ENCODE assay signal across 21 cellular contexts in the genomic region with DNA sequence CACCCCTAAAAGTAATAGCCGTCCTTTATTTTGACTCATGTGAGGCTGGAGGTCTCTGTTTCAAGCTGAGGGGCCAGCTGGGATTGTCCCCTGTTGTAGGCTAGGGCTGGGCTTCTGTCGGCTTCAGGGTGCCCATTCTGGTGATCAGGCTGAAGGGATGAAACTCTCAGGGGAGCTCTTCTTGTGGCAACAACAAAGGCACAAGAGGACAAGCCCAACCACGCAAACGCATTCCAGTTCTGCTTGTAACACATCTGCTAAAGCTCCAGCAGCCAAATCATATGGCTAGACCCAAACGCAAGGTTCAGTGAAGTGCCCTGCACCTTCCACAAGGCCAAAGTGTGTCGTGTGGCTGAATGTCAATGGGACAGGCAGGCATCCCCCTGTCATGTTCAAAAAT.
DNase-seq lines count a peak whose midpoint lies in the region; ATAC-seq and TF ChIP-seq lines count a peak whose summit lies in the region.
"Had no signal": no experiment of that assay in that cellular context is flagged by ENCODE, and none has a peak within 500 bp of the region (broad histone marks: within the 10 kb centered on the region; RNA-seq: fewer than 3 reads in every experiment).

No MANE protein-coding gene starts in this region.

- H3K27ac Mint-ChIP-seq in GM23338: no peak overlapping the region
- no peak overlapping the region for H3K27ac Mint-ChIP-seq in immature natural killer cell
- H3K27ac Mint-ChIP-seq: CD4-positive, alpha-beta T cell; H9 had no signal

- no peak overlapping the region for H3K27ac ChIP-seq in GM23338 (ENCODE audit: low read depth)
- H3K27ac ChIP-seq in brain microvascular endothelial cell: no peak overlapping the region
- no peak overlapping the region for H3K27ac ChIP-seq in caudate nucleus (ENCODE audit: low read depth, low read length)
- H3K27ac ChIP-seq: BLaER1, SJSA1 had no signal

- H3K27me3 ChIP-seq in GM23338 (ENCODE audit: insufficient read depth): no peaks in the 10 kb centered on the region
- no peaks in the 10 kb centered on the region for H3K27me3 ChIP-seq in brain microvascular endothelial cell (replicated peaks)
- H3K27me3 ChIP-seq: BLaER1, SJSA1 had no signal

- 0 out of 2 replicates have a peak, but pooled peaks cover 2% of the 10 kb centered on the region for H3K9me2 ChIP-seq in GM23338 (ENCODE audit: insufficient read depth)

- no peaks in the 10 kb centered on the region for H3K4me1 ChIP-seq in GM23338 (ENCODE audit: insufficient read depth)
- H3K4me1 ChIP-seq: BLaER1, Caco-2, SJSA1 had no signal

- H2AFZ ChIP-seq in GM23338: no peak overlapping the region

- DNase-seq in AG10803 (ENCODE audit: low read depth) (peak; percentile 12), GM23338 (ENCODE audit: low spot score) (peak; percentile 29), brain microvascular endothelial cell (peak; percentile 5), myocyte (ENCODE audit: low read depth) (peak; percentile 24), caudate nucleus (lab: John Stamatoyannopoulos, UW) (no peak), immature natural killer cell (no peak)
- DNase-seq: Caco-2; CD4-positive, alpha-beta T cell; DMS79; H9; KG1; NCI-H1092 treated with DMSO at 0.1 percent for 48 hours; NCI-H1436 treated with DMSO at 0.1 percent for 48 hours; NCI-H1930; NCI-H226; NCI-H510A treated with DMSO at 0.1 percent for 48 hours; NCI-H82 had no signal

- H3K4me1 Mint-ChIP-seq in GM23338: no peaks in the 10 kb centered on the region
- no peaks in the 10 kb centered on the region for H3K4me1 Mint-ChIP-seq in immature natural killer cell
- H3K4me1 Mint-ChIP-seq: H9 had no signal

- no peaks in the 10 kb centered on the region for H4K20me1 ChIP-seq in GM23338 (replicated peaks; ENCODE audit: insufficient read depth)
- H4K20me1 ChIP-seq: BLaER1 had no signal

- H3F3A ChIP-seq in GM23338 (replicated peaks; ENCODE audit: low read depth): no peaks in the 10 kb centered on the region

- H3K9me3 Mint-ChIP-seq in GM23338 (no peaks in the 10 kb centered on the region), immature natural killer cell (peaks cover 0 to 10% (median 4%) of the 10 kb centered on the region in 6 donors)
- H3K9me3 Mint-ChIP-seq: H9 had no signal

- H3K4me3 ChIP-seq in AG10803 (ENCODE audit: low read length): no peak overlapping the region
- H3K4me3 ChIP-seq in GM23338: no peak overlapping the region
- H3K4me3 ChIP-seq in brain microvascular endothelial cell (ENCODE audit: low read depth, low read length): no peak overlapping the region
- H3K4me3 ChIP-seq: BLaER1, SJSA1 had no signal

- ATAC-seq in GM23338: peak; percentile 47; the same call in 2 of the 3 replicates
- no peak for ATAC-seq in HG03342 (IDR thresholded peaks at IDR 0.05; ENCODE audit: unreplicated experiment)
- ATAC-seq: Right ventricle myocardium inferior had no signal

- H3K36me3 Mint-ChIP-seq in GM23338 (ENCODE audit: low read depth) (no peaks in the 10 kb centered on the region), immature natural killer cell (peaks cover 0 to 3% (median 0%) of the 10 kb centered on the region in 3 donors)

- no peak overlapping the region for H3K4me2 ChIP-seq in GM23338
- H3K4me2 ChIP-seq: BLaER1 had no signal

- in situ Hi-C loops in brain microvascular endothelial cell (cut with HindIII; ENCODE audit: low pct_ligation_motif_present, low sequenced_read_pairs): no loop called here

- no peak for TF ChIP-seq CTCF in AG10803 (conservative IDR thresholded peaks at IDR 0.05; ENCODE audit: low read length)
- TF ChIP-seq CTCF in GM23338 (conservative IDR thresholded peaks at IDR 0.05; ENCODE audit: low read depth in 2 of 2): no peak
- TF ChIP-seq CTCF in brain microvascular endothelial cell (IDR thresholded peaks at IDR 0.05; ENCODE audit: low read depth, low read length, missing control alignments): no peak

- H3K27me3 Mint-ChIP-seq in GM23338 (ENCODE audit: insufficient read depth, low read depth, poor library complexity): no peaks in the 10 kb centered on the region
- peaks cover 0 to 3% (median 2%) of the 10 kb centered on the region in 3 donors for H3K27me3 Mint-ChIP-seq in immature natural killer cell (ENCODE audit: low read depth in 3 of 3)
- H3K27me3 Mint-ChIP-seq: CD4-positive, alpha-beta T cell had no signal

- no peaks in the 10 kb centered on the region for H3K79me2 ChIP-seq in GM23338 (replicated peaks; ENCODE audit: insufficient read depth)

- no peak overlapping the region for H3K4me3 Mint-ChIP-seq in GM23338
- H3K4me3 Mint-ChIP-seq in immature natural killer cell: no peak overlapping the region
- H3K4me3 Mint-ChIP-seq: CD4-positive, alpha-beta T cell had no signal

- H3K36me3 ChIP-seq in GM23338 (ENCODE audit: insufficient read depth) (no peaks in the 10 kb centered on the region), brain microvascular endothelial cell (replicated peaks) (no peaks in the 10 kb centered on the region)
- H3K36me3 ChIP-seq: BLaER1, SJSA1 had no signal

TF ChIP-seq in GM23338, 12 proteins besides CTCF, POLR2A, EP300 and RAD21 (continues in another document):
- no peak for TF ChIP-seq NANOG (IDR thresholded peaks at IDR 0.05; ENCODE audit: borderline replicate concordance)
- no peak for TF ChIP-seq ZNF114 (CRISPR knock-in tag; IDR thresholded peaks at IDR 0.05)
- no peak for TF ChIP-seq CREB1 (CRISPR knock-in tag; IDR thresholded peaks at IDR 0.05; ENCODE audit: low read depth)
- no peak for TF ChIP-seq EZH2phosphoT487 (IDR thresholded peaks at IDR 0.05; ENCODE audit: unreplicated experiment)
- TF ChIP-seq, protein P1, sequence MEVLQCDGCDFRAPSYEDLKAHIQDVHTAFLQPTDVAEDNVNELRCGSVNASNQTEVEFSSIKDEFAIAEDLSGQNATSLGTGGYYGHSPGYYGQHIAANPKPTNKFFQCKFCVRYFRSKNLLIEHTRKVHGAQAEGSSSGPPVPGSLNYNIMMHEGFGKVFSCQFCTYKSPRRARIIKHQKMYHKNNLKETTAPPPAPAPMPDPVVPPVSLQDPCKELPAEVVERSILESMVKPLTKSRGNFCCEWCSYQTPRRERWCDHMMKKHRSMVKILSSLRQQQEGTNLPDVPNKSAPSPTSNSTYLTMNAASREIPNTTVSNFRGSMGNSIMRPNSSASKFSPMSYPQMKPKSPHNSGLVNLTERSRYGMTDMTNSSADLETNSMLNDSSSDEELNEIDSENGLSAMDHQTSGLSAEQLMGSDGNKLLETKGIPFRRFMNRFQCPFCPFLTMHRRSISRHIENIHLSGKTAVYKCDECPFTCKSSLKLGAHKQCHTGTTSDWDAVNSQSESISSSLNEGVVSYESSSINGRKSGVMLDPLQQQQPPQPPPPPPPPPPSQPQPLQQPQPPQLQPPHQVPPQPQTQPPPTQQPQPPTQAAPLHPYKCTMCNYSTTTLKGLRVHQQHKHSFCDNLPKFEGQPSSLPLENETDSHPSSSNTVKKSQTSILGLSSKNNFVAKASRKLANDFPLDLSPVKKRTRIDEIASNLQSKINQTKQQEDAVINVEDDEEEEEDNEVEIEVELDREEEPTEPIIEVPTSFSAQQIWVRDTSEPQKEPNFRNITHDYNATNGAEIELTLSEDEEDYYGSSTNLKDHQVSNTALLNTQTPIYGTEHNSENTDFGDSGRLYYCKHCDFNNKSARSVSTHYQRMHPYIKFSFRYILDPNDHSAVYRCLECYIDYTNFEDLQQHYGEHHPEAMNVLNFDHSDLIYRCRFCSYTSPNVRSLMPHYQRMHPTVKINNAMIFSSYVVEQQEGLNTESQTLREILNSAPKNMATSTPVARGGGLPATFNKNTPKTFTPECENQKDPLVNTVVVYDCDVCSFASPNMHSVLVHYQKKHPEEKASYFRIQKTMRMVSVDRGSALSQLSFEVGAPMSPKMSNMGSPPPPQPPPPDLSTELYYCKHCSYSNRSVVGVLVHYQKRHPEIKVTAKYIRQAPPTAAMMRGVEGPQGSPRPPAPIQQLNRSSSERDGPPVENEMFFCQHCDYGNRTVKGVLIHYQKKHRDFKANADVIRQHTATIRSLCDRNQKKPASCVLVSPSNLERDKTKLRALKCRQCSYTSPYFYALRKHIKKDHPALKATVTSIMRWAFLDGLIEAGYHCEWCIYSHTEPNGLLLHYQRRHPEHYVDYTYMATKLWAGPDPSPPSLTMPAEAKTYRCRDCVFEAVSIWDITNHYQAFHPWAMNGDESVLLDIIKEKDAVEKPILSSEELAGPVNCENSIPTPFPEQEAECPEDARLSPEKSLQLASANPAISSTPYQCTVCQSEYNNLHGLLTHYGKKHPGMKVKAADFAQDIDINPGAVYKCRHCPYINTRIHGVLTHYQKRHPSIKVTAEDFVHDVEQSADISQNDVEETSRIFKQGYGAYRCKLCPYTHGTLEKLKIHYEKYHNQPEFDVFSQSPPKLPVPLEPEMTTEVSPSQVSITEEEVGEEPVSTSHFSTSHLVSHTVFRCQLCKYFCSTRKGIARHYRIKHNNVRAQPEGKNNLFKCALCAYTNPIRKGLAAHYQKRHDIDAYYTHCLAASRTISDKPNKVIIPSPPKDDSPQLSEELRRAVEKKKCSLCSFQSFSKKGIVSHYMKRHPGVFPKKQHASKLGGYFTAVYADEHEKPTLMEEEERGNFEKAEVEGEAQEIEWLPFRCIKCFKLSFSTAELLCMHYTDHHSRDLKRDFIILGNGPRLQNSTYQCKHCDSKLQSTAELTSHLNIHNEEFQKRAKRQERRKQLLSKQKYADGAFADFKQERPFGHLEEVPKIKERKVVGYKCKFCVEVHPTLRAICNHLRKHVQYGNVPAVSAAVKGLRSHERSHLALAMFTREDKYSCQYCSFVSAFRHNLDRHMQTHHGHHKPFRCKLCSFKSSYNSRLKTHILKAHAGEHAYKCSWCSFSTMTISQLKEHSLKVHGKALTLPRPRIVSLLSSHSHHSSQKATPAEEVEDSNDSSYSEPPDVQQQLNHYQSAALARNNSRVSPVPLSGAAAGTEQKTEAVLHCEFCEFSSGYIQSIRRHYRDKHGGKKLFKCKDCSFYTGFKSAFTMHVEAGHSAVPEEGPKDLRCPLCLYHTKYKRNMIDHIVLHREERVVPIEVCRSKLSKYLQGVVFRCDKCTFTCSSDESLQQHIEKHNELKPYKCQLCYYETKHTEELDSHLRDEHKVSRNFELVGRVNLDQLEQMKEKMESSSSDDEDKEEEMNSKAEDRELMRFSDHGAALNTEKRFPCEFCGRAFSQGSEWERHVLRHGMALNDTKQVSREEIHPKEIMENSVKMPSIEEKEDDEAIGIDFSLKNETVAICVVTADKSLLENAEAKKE (CRISPR knock-in tag; IDR thresholded peaks at IDR 0.05): no peak
- no peak for TF ChIP-seq POLR2AphosphoS5 (IDR thresholded peaks at IDR 0.05; ENCODE audit: low read depth)
- TF ChIP-seq STAT1 (IDR thresholded peaks at IDR 0.05; ENCODE audit: unreplicated experiment): no peak

Comparison
In these comparisons a context has a peak if more than half of its experiments do, and no peak if none do; other contexts are left out.
1. DNase-seq: peak in AG10803 (single experiment), GM23338 (single experiment), brain microvascular endothelial cell (single experiment) and myocyte (single experiment); none in caudate nucleus (0 of 61) and immature natural killer cell (0 of 3).